In genomic region chr3:27507515-27508266, GRCh38 we compare ENCODE assay signal across 18 cellular contexts. TPM values are rescaled to one million over a fixed set of nuclear protein-coding genes. Genes with fewer than 3 reads are reported as not detected.
A peak's percentile ranks its signal among the peaks of the same experiment; 100 is the strongest.
DNase-seq lines count a peak whose midpoint lies in the region; ATAC-seq and TF ChIP-seq lines count a peak whose summit lies in the region.
"Had no signal": no experiment of that assay in that cellular context is flagged by ENCODE, and none has a peak within 500 bp of the region (broad histone marks: within the 10 kb centered on the region; RNA-seq: fewer than 3 reads in every experiment).

No MANE protein-coding gene starts in this region.

- intact Hi-C loops in MCF 10A (cut with micrococcal nuclease) (no loop called here), breast epithelium (cut with DNase I; ENCODE audit: low total_unique reads) (no loop called here)

- H3K9me3 ChIP-seq in breast epithelium: no peaks in the 10 kb centered on the region
- no peaks in the 10 kb centered on the region for H3K9me3 ChIP-seq in RWPE2 (ENCODE audit: severe bottlenecking)
- no peaks in the 10 kb centered on the region for H3K9me3 ChIP-seq in T-helper 17 cell (ENCODE audit: control insufficient read depth, low read length, poor library complexity, severe bottlenecking)
- H3K9me3 ChIP-seq: upper lobe of left lung had no signal

- H3K4me3 Mint-ChIP-seq in MCF 10A (ENCODE audit: unreplicated experiment): no peak overlapping the region
- no peak overlapping the region for H3K4me3 Mint-ChIP-seq in T-helper 17 cell
- H3K4me3 Mint-ChIP-seq in activated T-cell treated with anti-CD3 and anti-CD28 coated beads, Interleukin-2, amount 50 U/mL, for 4 hours: no peak overlapping the region

- POLR2A ChIA-PET in MCF 10A (lab: Yijun Ruan, JAX): interaction anchor here (0.8 to 2.5 kb wide), 11 partner anchors 10 to 841 kb away, joined by 3 to 27 read pairs (median 4); partner anchors contain the start of genes AZI2, SLC4A7 and ZCWPW2

- CTCF ChIA-PET in MCF 10A (lab: Yijun Ruan, JAX): interaction anchor here (0.5 to 1.4 kb wide), 8 partner anchors 10 to 828 kb away, joined by 3 to 6 read pairs (median 3); no protein-coding TSS in a partner anchor

- no peaks in the 10 kb centered on the region for H3K27me3 Mint-ChIP-seq in MCF 10A (ENCODE audit: insufficient read depth, unreplicated experiment)
- no peaks in the 10 kb centered on the region for H3K27me3 Mint-ChIP-seq in T-helper 17 cell
- H3K27me3 Mint-ChIP-seq in activated T-cell treated with anti-CD3 and anti-CD28 coated beads, Interleukin-2, amount 50 U/mL, for 4 hours (ENCODE audit: low read depth): no peaks in the 10 kb centered on the region

- H3K27ac ChIP-seq in breast epithelium (peak overlapping the region in 1 of 2 donors; percentile 26), RWPE2 (ENCODE audit: poor library complexity, severe bottlenecking) (peak overlapping the region; percentile 46)
- H3K27ac ChIP-seq: GM23248, HL-60, SK-N-MC, upper lobe of left lung, WERI-Rb-1 had no signal

- DNase-seq in MCF 10A (ENCODE audit: unreplicated experiment) (peak; percentile 74), breast epithelium (ENCODE audit: low spot score in 2 of 2) (no peak), RWPE2 (ENCODE audit: low spot score) (no peak), islet precursor cell (peak; percentile 81), T-helper 17 cell (no peak), GM03348 (ENCODE audit: low spot score) (no peak)
- no peak for DNase-seq in activated effector memory CD4-positive, alpha-beta T cell treated with anti-CD3 and anti-CD28 coated beads, Interleukin-2, amount 50 U/mL, for 16 hours
- no peak for DNase-seq in activated T-cell treated with anti-CD3 and anti-CD28 coated beads, Interleukin-2, amount 50 U/mL, for 4 hours
- DNase-seq: effector CD4-positive, alpha-beta T cell; glutamatergic neuron; left ventricle myocardium superior; NCI-H526 treated with DMSO at 0.1 percent for 48 hours; WERI-Rb-1 had no signal

- H3K27ac Mint-ChIP-seq in MCF 10A (ENCODE audit: low read depth, unreplicated experiment) (no peak overlapping the region), T-helper 17 cell (no peak overlapping the region)

- H3K4me3 ChIP-seq in breast epithelium (no peak overlapping the region), RWPE2 (ENCODE audit: severe bottlenecking) (no peak overlapping the region)
- H3K4me3 ChIP-seq: GM12878, GM23248, SK-N-MC, upper lobe of left lung had no signal

- H3K4me1 Mint-ChIP-seq in MCF 10A (ENCODE audit: insufficient read depth, unreplicated experiment) (peaks cover 13% of the 10 kb centered on the region), T-helper 17 cell (no peaks in the 10 kb centered on the region)
- no peaks in the 10 kb centered on the region for H3K4me1 Mint-ChIP-seq in activated T-cell treated with anti-CD3 and anti-CD28 coated beads, Interleukin-2, amount 50 U/mL, for 4 hours (ENCODE audit: low read depth)

- no peaks in the 10 kb centered on the region for H3K9me3 Mint-ChIP-seq in MCF 10A (ENCODE audit: unreplicated experiment)
- no peaks in the 10 kb centered on the region for H3K9me3 Mint-ChIP-seq in activated T-cell treated with anti-CD3 and anti-CD28 coated beads, Interleukin-2, amount 50 U/mL, for 4 hours

- ATAC-seq in RWPE2 (ENCODE audit: low read depth) (peak; percentile 75), T-helper 17 cell (no peak)
- ATAC-seq in activated T-cell treated with anti-CD3 and anti-CD28 coated beads, Interleukin-2, amount 50 U/mL, for 4 hours: no peak
- ATAC-seq: GM12878, left ventricle myocardium superior had no signal

- no peak for TF ChIP-seq POLR2A in breast epithelium (IDR thresholded peaks at IDR 0.05)

- H3K36me3 Mint-ChIP-seq in MCF 10A (ENCODE audit: insufficient read depth, unreplicated experiment) (no peaks in the 10 kb centered on the region), T-helper 17 cell (ENCODE audit: low read depth) (no peaks in the 10 kb centered on the region)
- H3K36me3 Mint-ChIP-seq in activated T-cell treated with anti-CD3 and anti-CD28 coated beads, Interleukin-2, amount 50 U/mL, for 4 hours (ENCODE audit: insufficient read depth): no peaks in the 10 kb centered on the region

- H3K36me3 ChIP-seq in breast epithelium (no peaks in the 10 kb centered on the region), RWPE2 (ENCODE audit: low read depth) (no peaks in the 10 kb centered on the region)
- H3K36me3 ChIP-seq: upper lobe of left lung, WERI-Rb-1 had no signal

- no peak for TF ChIP-seq CTCF in MCF 10A (IDR thresholded peaks at IDR 0.05; ENCODE audit: unreplicated experiment)
- no peak for TF ChIP-seq CTCF in breast epithelium (IDR thresholded peaks at IDR 0.05)
- TF ChIP-seq CTCF in RWPE2 (IDR thresholded peaks at IDR 0.05; ENCODE audit: poor library complexity, severe bottlenecking): no peak

- BruUV-seq in MCF 10A (replicated peaks; lab: Mats Ljungman, UMichigan): no TSS peak

- H3K4me1 ChIP-seq in breast epithelium (no peaks in the 10 kb centered on the region), RWPE2 (ENCODE audit: insufficient read depth, poor library complexity, severe bottlenecking) (peaks cover 16% of the 10 kb centered on the region)

- H3K27me3 ChIP-seq in breast epithelium: no peaks in the 10 kb centered on the region
- H3K27me3 ChIP-seq in RWPE2 (ENCODE audit: insufficient read depth, poor library complexity, severe bottlenecking): no peaks in the 10 kb centered on the region
- H3K27me3 ChIP-seq: upper lobe of left lung had no signal

RNA-seq across cellular contexts. Expression of gene SLC4A7, which starts 23.5 kb away (rescaled TPM):
- 37.2 and 41.9 TPM in 2 replicates for total RNA-seq in MCF 10A (2022)
- 100 to 1,000 TPM in 2 of 3 donors, 10 to 100 TPM in 1; 32.8 to 219 (median 204) TPM for total RNA-seq in breast epithelium
- total RNA-seq in T-helper 17 cell: 10 to 100 TPM; 63.9 to 67.3 TPM
- total RNA-seq in activated T-cell treated with anti-CD3 and anti-CD28 coated beads, Interleukin-2, amount 50 U/mL, for 4 hours: 10 to 100 TPM; 31.0 to 35.4 (median 31.9) TPM

Comparison
In these comparisons a context has a peak if more than half of its experiments do, and no peak if none do; other contexts are left out.
1. DNase-seq: peak in MCF 10A (single experiment) and islet precursor cell (single experiment); none in breast epithelium (0 of 2), RWPE2 (single experiment), T-helper 17 cell (0 of 3), GM03348 (single experiment), activated effector memory CD4-positive, alpha-beta T cell treated with anti-CD3 and anti-CD28 coated beads, Interleukin-2, amount 50 U/mL, for 16 hours (single experiment) and activated T-cell treated with anti-CD3 and anti-CD28 coated beads, Interleukin-2, amount 50 U/mL, for 4 hours (single experiment).